ENCODE assay signal across 8 cellular contexts in genomic region chr1:27045973-27046558, GRCh38.
A peak's percentile ranks its signal among the peaks of the same experiment; 100 is the strongest.
DNase-seq lines count a peak whose midpoint lies in the region; ATAC-seq lines count a peak whose summit lies in the region.

No MANE protein-coding gene starts in this region.

- no peaks in the 10 kb centered on the region for H3K36me3 ChIP-seq in KOPT-K1 (ENCODE audit: insufficient read depth, low read length)

- peak overlapping the region; percentile 6 for H3K27ac ChIP-seq in KOPT-K1 (ENCODE audit: low read depth, low read length, poor library complexity, severe bottlenecking)

- ATAC-seq in HG03045 (IDR thresholded peaks at IDR 0.05; ENCODE audit: unreplicated experiment) = no peak
- no peak for ATAC-seq in GM18511 (IDR thresholded peaks at IDR 0.05; ENCODE audit: unreplicated experiment)

- no peaks in the 10 kb centered on the region for H3K9me3 ChIP-seq in KOPT-K1 (ENCODE audit: insufficient read depth, low read length, poor library complexity, severe bottlenecking)

- DNase-seq in DMS79 treated with DMSO at 0.1 percent for 48 hours (lab: John Stamatoyannopoulos, UW) (peak; percentile 70), T-helper 22 cell (ENCODE audit: low read depth) (peak; percentile 19), anterior cingulate cortex (lab: John Stamatoyannopoulos, UW) (peak in 41 of 58 donors; percentile 2 to 72 (median 28)), hypothalamus (lab: John Stamatoyannopoulos, UW) (peak in 38 of 51 donors; percentile 2 to 72 (median 26))
- DNase-seq in stimulated activated CD4-positive, alpha-beta T cell treated with anti-CD3 and anti-CD28 coated beads, Interleukin-12 subunit alpha, Interleukin-12 subunit beta, amount 100 ng/mL, for 24 hours (ENCODE audit: low read depth in 2 of 2) = peak; percentile 44 to 66

Comparison
In these comparisons a context has a peak if more than half of its experiments do, and no peak if none do; other contexts are left out.
1. DNase-seq: peak in every context shown above with its lines; median percentile 70 in DMS79 treated with DMSO at 0.1 percent for 48 hours; 55 in stimulated activated CD4-positive, alpha-beta T cell treated with anti-CD3 and anti-CD28 coated beads, Interleukin-12 subunit alpha, Interleukin-12 subunit beta, amount 100 ng/mL, for 24 hours; 28 in anterior cingulate cortex; 26 in hypothalamus; 19 in T-helper 22 cell.